ENCODE assay signal across 8 cellular contexts in genomic region chr7:33108591-33108930, GRCh38. TPM values are rescaled to one million over a fixed set of nuclear protein-coding genes. Genes with fewer than 3 reads are reported as not detected.
DNase-seq lines count a peak whose midpoint lies in the region; ATAC-seq and TF ChIP-seq lines count a peak whose summit lies in the region.

No MANE protein-coding gene starts in this region.

- peak overlapping the region; percentile 72 for H3K4me3 ChIP-seq in WERI-Rb-1 (ENCODE audit: low read depth, low read length)
- H3K4me3 ChIP-seq in fibroblast of mammary gland (ENCODE audit: control insufficient read depth, low read depth, low read length): peak overlapping the region; percentile 85
- H3K4me3 ChIP-seq in prostate gland: peak overlapping the region; percentile 97 to 99

- 2% methylated on average over 7 of the region's 7 CpGs for WGBS in prostate gland

- H3K27ac ChIP-seq in WERI-Rb-1 (peak overlapping the region; percentile 82), prostate gland (peak overlapping the region; percentile 65 to 73)

- intact Hi-C loops in prostate gland (cut with DNase I): loop anchor here (5.0 kb wide), 2 partner anchors 46 to 261 kb away; partner anchors contain the start of gene NT5C3A

- TF ChIP-seq CTCF in WERI-Rb-1 (IDR thresholded peaks at IDR 0.05; ENCODE audit: low read depth, low read length): no peak
- no peak for TF ChIP-seq CTCF in fibroblast of mammary gland (conservative IDR thresholded peaks at IDR 0.05; ENCODE audit: control insufficient read depth, insufficient read depth, low read depth, low read length)
- no peak for TF ChIP-seq CTCF in prostate gland (IDR thresholded peaks at IDR 0.05)

- peaks cover 9% of the 10 kb centered on the region for H3K36me3 ChIP-seq in WERI-Rb-1
- no peaks in the 10 kb centered on the region for H3K36me3 ChIP-seq in prostate gland

- DNase-seq in activated naive CD4-positive, alpha-beta T cell treated with Interleukin-2 at 50 U/mL for 16 hours: peak; percentile 29
- DNase-seq in activated naive CD4-positive, alpha-beta T cell (lab: John Stamatoyannopoulos, UW): no peak
- DNase-seq in WERI-Rb-1: peak; percentile 15
- no peak for DNase-seq in fibroblast of mammary gland (ENCODE audit: low read depth)
- no peak for DNase-seq in prostate gland (ENCODE audit: low spot score)

- H3K4me1 ChIP-seq in prostate gland (replicated peaks): peaks cover 5% of the 10 kb centered on the region

- TF ChIP-seq POLR2A in prostate gland (IDR thresholded peaks at IDR 0.05): no peak

- H3K27me3 ChIP-seq in WERI-Rb-1 (ENCODE audit: insufficient read depth, low read depth, severe bottlenecking) (no peaks in the 10 kb centered on the region), prostate gland (replicated peaks; ENCODE audit: insufficient read depth) (no peaks in the 10 kb centered on the region)

- H3K9me3 ChIP-seq in WERI-Rb-1 (ENCODE audit: severe bottlenecking) (no peaks in the 10 kb centered on the region), prostate gland (no peaks in the 10 kb centered on the region)

- ATAC-seq in HG03521 (IDR thresholded peaks at IDR 0.05; ENCODE audit: unreplicated experiment): peak; percentile 9
- no peak for ATAC-seq in HG03378 (IDR thresholded peaks at IDR 0.05; ENCODE audit: unreplicated experiment)
- no peak for ATAC-seq in GM21576 (IDR thresholded peaks at IDR 0.05; ENCODE audit: unreplicated experiment)

RNA-seq across cellular contexts. Expression of gene RP9, which starts 0.6 kb away (rescaled TPM):
- total RNA-seq in prostate gland: 10 to 100 TPM in 1 of 2 donors, 1 to 10 TPM in 1; 7.8 to 18.0 TPM

RNA-seq across cellular contexts. Expression of gene BBS9, which starts 20.8 kb away (rescaled TPM):
- 10 to 100 TPM; 19.6 to 36.8 TPM for total RNA-seq in prostate gland

RNA-seq across cellular contexts. Expression of gene NT5C3A, which starts 46.0 kb away (rescaled TPM):
- 10 to 100 TPM; 16.9 to 23.9 TPM for total RNA-seq in prostate gland

Comparison
In these comparisons a context has a peak if more than half of its experiments do, and no peak if none do; other contexts are left out.
1. DNase-seq: peak in activated naive CD4-positive, alpha-beta T cell treated with Interleukin-2 at 50 U/mL for 16 hours (single experiment) and WERI-Rb-1 (single experiment); none in activated naive CD4-positive, alpha-beta T cell (0 of 4), fibroblast of mammary gland (single experiment) and prostate gland (single experiment).
2. Peak in every context shown above with its lines, with median percentiles within 50 percentile points of each other: H3K4me3 ChIP-seq.